Comparison of ENCODE assay signal across 1 cellular context in genomic region chr9:25603106-25603505, GRCh38.
TF ChIP-seq lines count a peak whose summit lies in the region.

No MANE protein-coding gene starts in this region.

TF ChIP-seq in GM23338, 12 proteins besides CTCF, POLR2A, EP300 and RAD21 (continued from another document):
- TF ChIP-seq ZNF462 (CRISPR knock-in tag; IDR thresholded peaks at IDR 0.05) (no peak), NANOG (IDR thresholded peaks at IDR 0.05; ENCODE audit: borderline replicate concordance) (no peak), EZH2phosphoT487 (IDR thresholded peaks at IDR 0.05; ENCODE audit: unreplicated experiment) (no peak)
